Comparison of ENCODE assay signal across 8 cellular contexts in the genomic region with DNA sequence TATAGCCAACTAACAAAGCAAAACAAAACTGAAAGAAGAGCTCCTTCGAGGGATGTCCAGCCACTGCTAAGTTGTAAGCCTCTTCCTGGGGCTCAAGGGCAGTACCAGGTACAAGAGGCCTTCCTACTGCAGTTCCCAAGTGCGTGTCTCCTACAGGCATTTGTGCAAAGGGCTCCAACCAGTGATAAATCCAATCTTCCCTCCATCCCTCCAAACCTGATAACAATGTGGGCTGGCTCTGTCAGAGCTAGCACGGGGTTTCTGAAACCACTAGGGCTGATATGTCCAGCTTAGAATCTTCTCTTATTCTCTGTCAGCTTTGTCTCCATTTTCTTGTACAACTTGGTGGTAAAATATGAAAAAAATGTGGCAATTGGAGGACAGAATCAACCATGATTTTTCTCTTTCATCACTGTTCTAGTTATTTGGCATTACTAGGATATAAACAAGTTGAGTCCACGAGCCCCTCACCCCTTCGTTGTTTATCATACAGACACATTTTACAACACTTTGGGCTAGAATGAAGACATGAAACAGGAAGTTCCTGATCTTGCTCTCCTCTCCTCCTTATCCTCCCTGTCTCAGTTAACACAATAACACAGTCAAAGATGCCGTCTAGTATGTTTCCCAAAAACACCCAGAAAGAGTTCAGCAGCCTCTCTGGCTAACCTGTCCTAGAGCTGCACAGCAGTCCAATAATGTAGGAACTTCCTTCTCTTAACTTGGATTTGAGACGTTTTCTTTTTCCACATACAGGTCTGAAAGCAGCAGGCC. TPM values are rescaled to one million over a fixed set of nuclear protein-coding genes. Genes with fewer than 3 reads are reported as not detected.
A peak's percentile ranks its signal among the peaks of the same experiment; 100 is the strongest.
DNase-seq lines count a peak whose midpoint lies in the region; ATAC-seq and TF ChIP-seq lines count a peak whose summit lies in the region.

No MANE protein-coding gene starts in this region.

- ATAC-seq in HG02610 (IDR thresholded peaks at IDR 0.05; ENCODE audit: unreplicated experiment) (peak; percentile 28), memory B cell (ENCODE audit: low read depth) (peak; percentile 17)

- CTCF ChIA-PET in activated CD4-positive, alpha-beta memory T cell treated with anti-CD3 and anti-CD28 coated beads, Interleukin-2, amount 10 ng/mL, durations not matched to agents 7 days and 5 days (lab: Charles Lee), result interaction anchor here (0.7 to 4.1 kb wide), 12 partner anchors 10 to 579 kb away, joined by 3 to 82 read pairs (median 4); partner anchors contain the start of gene WIPF1

- H3K27ac Mint-ChIP-seq in activated CD4-positive, alpha-beta memory T cell treated with anti-CD3 and anti-CD28 coated beads, Interleukin-2, amount 10 ng/mL, durations not matched to agents 7 days and 5 days, result peak overlapping the region; percentile 93
- peak overlapping the region; percentile 99 for H3K27ac Mint-ChIP-seq in memory B cell

- POLR2A ChIA-PET in activated CD4-positive, alpha-beta memory T cell treated with anti-CD3 and anti-CD28 coated beads, Interleukin-2, amount 10 ng/mL, durations not matched to agents 7 days and 5 days (lab: Charles Lee), result interaction anchor here (1.0 to 16.0 kb wide), 16 partner anchors 10 to 536 kb away, joined by 3 to 558 read pairs (median 10); partner anchors contain the start of gene WIPF1

- peak overlapping the region; percentile 84 for H3K4me3 Mint-ChIP-seq in activated CD4-positive, alpha-beta memory T cell treated with anti-CD3 and anti-CD28 coated beads, Interleukin-2, amount 10 ng/mL, durations not matched to agents 7 days and 5 days
- peak overlapping the region; percentile 89 for H3K4me3 Mint-ChIP-seq in memory B cell

- H3K27me3 Mint-ChIP-seq in activated CD4-positive, alpha-beta memory T cell treated with anti-CD3 and anti-CD28 coated beads, Interleukin-2, amount 10 ng/mL, durations not matched to agents 7 days and 5 days, result no peaks in the 10 kb centered on the region
- H3K27me3 Mint-ChIP-seq in memory B cell, result no peaks in the 10 kb centered on the region

- DNase-seq in GM12864 (ENCODE audit: low read depth), result no peak
- no peak for DNase-seq in activated CD4-positive, alpha-beta memory T cell treated with anti-CD3 and anti-CD28 coated beads, Interleukin-2, amount 10 ng/mL, durations not matched to agents 7 days and 5 days
- no peak for DNase-seq in memory B cell (ENCODE audit: low spot score in 2 of 2)
- no peak for DNase-seq in DMS53 treated with DMSO at 0.1 percent for 48 hours (lab: John Stamatoyannopoulos, UW; ENCODE audit: unreplicated experiment)
- DNase-seq in NCI-H2227 treated with DMSO at 0.1 percent for 48 hours (lab: John Stamatoyannopoulos, UW), result no peak
- DNase-seq in activated CD4-positive, alpha-beta T cell treated with anti-CD3 and anti-CD28 coated beads for 48 hours, result no peak
- DNase-seq in GF-D8 (lab: John Stamatoyannopoulos, UW), result no peak

- H3K4me3 ChIP-seq in GM12864 (ENCODE audit: low read depth, low read length), result peak overlapping the region; percentile 64

- H3K36me3 Mint-ChIP-seq in activated CD4-positive, alpha-beta memory T cell treated with anti-CD3 and anti-CD28 coated beads, Interleukin-2, amount 10 ng/mL, durations not matched to agents 7 days and 5 days (ENCODE audit: low read depth), result peaks cover 59% of the 10 kb centered on the region
- peaks cover 21% of the 10 kb centered on the region for H3K36me3 Mint-ChIP-seq in memory B cell

- peak; percentile 36 for TF ChIP-seq CTCF in GM12864 (IDR thresholded peaks at IDR 0.05; ENCODE audit: low read depth, low read length, missing control alignments)

- H3K4me1 Mint-ChIP-seq in activated CD4-positive, alpha-beta memory T cell treated with anti-CD3 and anti-CD28 coated beads, Interleukin-2, amount 10 ng/mL, durations not matched to agents 7 days and 5 days, result peaks cover 64% of the 10 kb centered on the region
- peaks cover 53% of the 10 kb centered on the region for H3K4me1 Mint-ChIP-seq in memory B cell

- no peaks in the 10 kb centered on the region for H3K9me3 Mint-ChIP-seq in activated CD4-positive, alpha-beta memory T cell treated with anti-CD3 and anti-CD28 coated beads, Interleukin-2, amount 10 ng/mL, durations not matched to agents 7 days and 5 days
- H3K9me3 Mint-ChIP-seq in memory B cell, result no peaks in the 10 kb centered on the region

RNA-seq across cellular contexts. Expression of gene WIPF1, which starts 35.4 kb away (rescaled TPM):
- total RNA-seq in activated CD4-positive, alpha-beta memory T cell treated with anti-CD3 and anti-CD28 coated beads, Interleukin-2, amount 10 ng/mL, durations not matched to agents 7 days and 5 days, result 100 to 1,000 TPM; 574 to 590 TPM
